1 cellular context compared by ENCODE assay signal in genomic region chr19:4791183-4792018, GRCh38.
TF ChIP-seq lines count a peak whose summit lies in the region.

Gene FEM1A, plus strand, starts transcription at chr19:4791734. Its CDS starts 121 bp downstream, at chr19:4791855.

TF ChIP-seq in HepG2, 621 proteins besides CTCF, POLR2A, EP300 and RAD21 (continued from another document and continues in another):
- no peak for TF ChIP-seq ZBTB4 (CRISPR knock-in tag; IDR thresholded peaks at IDR 0.05; ENCODE audit: borderline replicate concordance)
- no peak for TF ChIP-seq RBM22 (optimal IDR thresholded peaks at IDR 0.05; ENCODE audit: low read length)
- TF ChIP-seq ZNF276 (CRISPR knock-in tag; IDR thresholded peaks at IDR 0.05; ENCODE audit: low read depth), result no peak
- peak; percentile 59; the same call in 1 of the 2 replicates for TF ChIP-seq HOXA5 (CRISPR knock-in tag; IDR thresholded peaks at IDR 0.05)
- TF ChIP-seq FOXP1 (IDR thresholded peaks at IDR 0.05), result no peak
- no peak for TF ChIP-seq FOXP1 (CRISPR knock-in tag; IDR thresholded peaks at IDR 0.05)
- no peak; the same call in 1 of the 2 replicates for TF ChIP-seq THAP8 (CRISPR knock-in tag; IDR thresholded peaks at IDR 0.05; ENCODE audit: borderline replicate concordance)
- no peak for TF ChIP-seq GFI1 (CRISPR knock-in tag; IDR thresholded peaks at IDR 0.05; ENCODE audit: borderline replicate concordance)
- TF ChIP-seq XBP1 (CRISPR knock-in tag; IDR thresholded peaks at IDR 0.05), result no peak
- TF ChIP-seq CCDC6 (CRISPR knock-in tag; IDR thresholded peaks at IDR 0.05), result no peak
- no peak for TF ChIP-seq HMG20A (CRISPR knock-in tag; IDR thresholded peaks at IDR 0.05; ENCODE audit: borderline replicate concordance)
- peak; percentile 58; the same call in 1 of the 2 replicates for TF ChIP-seq NFKB2 (CRISPR knock-in tag; IDR thresholded peaks at IDR 0.05; ENCODE audit: borderline replicate concordance)
- TF ChIP-seq ZFP36 (IDR thresholded peaks at IDR 0.05; ENCODE audit: borderline replicate concordance, low read depth, low read length, partially characterized antibody), result no peak
- peak; percentile 30 for TF ChIP-seq TEAD3 (CRISPR knock-in tag; optimal IDR thresholded peaks at IDR 0.05; ENCODE audit: borderline replicate concordance)
- peak; percentile 99 for TF ChIP-seq ZBTB21 (CRISPR knock-in tag; IDR thresholded peaks at IDR 0.05)
- TF ChIP-seq TBX3 (IDR thresholded peaks at IDR 0.05; ENCODE audit: borderline replicate concordance), result peak; percentile 8; the same call in 1 of the 2 replicates
- TF ChIP-seq MTA3 (CRISPR knock-in tag; IDR thresholded peaks at IDR 0.05), result no peak
- no peak for TF ChIP-seq ATF6 (CRISPR knock-in tag; conservative IDR thresholded peaks at IDR 0.05)
- TF ChIP-seq ZNF121 (CRISPR knock-in tag; IDR thresholded peaks at IDR 0.05), result no peak
- TF ChIP-seq ZNF879 (CRISPR knock-in tag; IDR thresholded peaks at IDR 0.05), result no peak
- TF ChIP-seq ZNF678 (CRISPR knock-in tag; IDR thresholded peaks at IDR 0.05), result no peak
- TF ChIP-seq ZNF549 (CRISPR knock-in tag; IDR thresholded peaks at IDR 0.05), result no peak
- TF ChIP-seq ZBTB10 (CRISPR knock-in tag; IDR thresholded peaks at IDR 0.05; ENCODE audit: borderline replicate concordance), result no peak
- no peak for TF ChIP-seq TSC22D2 (CRISPR knock-in tag; IDR thresholded peaks at IDR 0.05; ENCODE audit: borderline replicate concordance)
- no peak for TF ChIP-seq ZNF580 (CRISPR knock-in tag; IDR thresholded peaks at IDR 0.05; ENCODE audit: borderline replicate concordance, low read depth)
- no peak for TF ChIP-seq YEATS4 (CRISPR knock-in tag; IDR thresholded peaks at IDR 0.05; ENCODE audit: borderline replicate concordance)
- no peak for TF ChIP-seq U2AF1 (optimal IDR thresholded peaks at IDR 0.05; ENCODE audit: low read depth, low read length)
- no peak for TF ChIP-seq ZNF30 (CRISPR knock-in tag; IDR thresholded peaks at IDR 0.05)
- TF ChIP-seq CBX5 (CRISPR knock-in tag; IDR thresholded peaks at IDR 0.05; ENCODE audit: borderline replicate concordance), result no peak
- no peak for TF ChIP-seq SMYD3 (CRISPR knock-in tag; IDR thresholded peaks at IDR 0.05)
- peak; percentile 40 for TF ChIP-seq PAXIP1 (CRISPR knock-in tag; conservative IDR thresholded peaks at IDR 0.05)
- TF ChIP-seq ZNF431 (CRISPR knock-in tag; IDR thresholded peaks at IDR 0.05; ENCODE audit: borderline replicate concordance, low read depth), result no peak
- TF ChIP-seq ZNF234 (CRISPR knock-in tag; conservative IDR thresholded peaks at IDR 0.05), result peak; percentile 79; the same call in 1 of the 2 replicates
- peak; percentile 96 for TF ChIP-seq KDM5A (IDR thresholded peaks at IDR 0.05; ENCODE audit: borderline replicate concordance, low read length)
- no peak for TF ChIP-seq AHR (CRISPR knock-in tag; IDR thresholded peaks at IDR 0.05)
- TF ChIP-seq ZFX (CRISPR knock-in tag; IDR thresholded peaks at IDR 0.05; ENCODE audit: low read depth), result peak; percentile 84
- TF ChIP-seq ZBTB38 (CRISPR knock-in tag; IDR thresholded peaks at IDR 0.05), result peak; percentile 45; the same call in 1 of the 2 replicates
- TF ChIP-seq ZNF556 (CRISPR knock-in tag; IDR thresholded peaks at IDR 0.05; ENCODE audit: borderline replicate concordance), result no peak; the same call in 1 of the 2 replicates
- TF ChIP-seq SAP130 (CRISPR knock-in tag; IDR thresholded peaks at IDR 0.05; ENCODE audit: low read depth), result peak; percentile 34; the same call in 1 of the 2 replicates
- TF ChIP-seq ATF1 (CRISPR knock-in tag; IDR thresholded peaks at IDR 0.05), result peak; percentile 98
- TF ChIP-seq TFAP4 (IDR thresholded peaks at IDR 0.05; ENCODE audit: borderline replicate concordance, low read depth), result no peak; the same call in 1 of the 2 replicates
- no peak for TF ChIP-seq ELK4 (CRISPR knock-in tag; IDR thresholded peaks at IDR 0.05; ENCODE audit: borderline replicate concordance)
- no peak for TF ChIP-seq MAFK (conservative IDR thresholded peaks at IDR 0.05 in 1 of 2, IDR thresholded peaks at IDR 0.05 in 1 of 2; ENCODE audit: low read length in 2 of 2)
- peak; percentile 81; the same call in 1 of the 2 replicates for TF ChIP-seq ZZZ3 (CRISPR knock-in tag; IDR thresholded peaks at IDR 0.05; ENCODE audit: borderline replicate concordance)
- TF ChIP-seq SSRP1 (CRISPR knock-in tag; IDR thresholded peaks at IDR 0.05), result no peak
- peak; percentile 97 for TF ChIP-seq ZNF777 (CRISPR knock-in tag; IDR thresholded peaks at IDR 0.05)
